19 cellular contexts compared by ENCODE assay signal in genomic region chr6:36563928-36564284, GRCh38.
"Had no signal": no experiment of that assay in that cellular context is flagged by ENCODE, and none has a peak within 500 bp of the region (broad histone marks: within the 10 kb centered on the region; RNA-seq: fewer than 3 reads in every experiment).

No MANE protein-coding gene starts in this region.

- H3K36me3 ChIP-seq: ascending aorta had no signal

- H3K27me3 Mint-ChIP-seq: activated CD4-positive, alpha-beta memory T cell treated with anti-CD3 and anti-CD28 coated beads for 36 hours; activated naive CD4-positive, alpha-beta T cell treated with anti-CD3 and anti-CD28 coated beads, Interleukin-2, amount 50 U/mL, for 24 hours had no signal

- DNase-seq: activated CD4-positive, alpha-beta memory T cell treated with anti-CD3 and anti-CD28 coated beads for 36 hours; activated CD4-positive, alpha-beta T cell treated with anti-CD3 and anti-CD28 coated beads, Interleukin-2, amount 10 ng/mL, durations not matched to agents 7 days and 5 days; activated CD4-positive, CD25-positive, alpha-beta regulatory T cell; activated CD8-positive, alpha-beta memory T cell treated with anti-CD3 and anti-CD28 coated beads for 24 hours; activated effector memory CD4-positive, alpha-beta T cell treated with Interleukin-2 at 50 U/mL for 16 hours; activated naive CD4-positive, alpha-beta T cell; body of pancreas; central memory CD4-positive, alpha-beta T cell; NCI-H1048; NCI-H2029; NCI-H2107; NCI-H226; NCI-H526 treated with DMSO at 0.1 percent for 48 hours; RPMI8226; SK-N-SH; T-helper 1 cell had no signal

- H3K9me3 Mint-ChIP-seq: activated CD4-positive, alpha-beta memory T cell treated with anti-CD3 and anti-CD28 coated beads for 36 hours; activated CD4-positive, alpha-beta T cell treated with anti-CD3 and anti-CD28 coated beads, Interleukin-2, amount 10 ng/mL, durations not matched to agents 7 days and 5 days; activated naive CD4-positive, alpha-beta T cell treated with anti-CD3 and anti-CD28 coated beads, Interleukin-2, amount 50 U/mL, for 24 hours had no signal

- H3K9me2 ChIP-seq: SK-N-SH had no signal

- H3K4me1 Mint-ChIP-seq: activated CD4-positive, alpha-beta T cell treated with anti-CD3 and anti-CD28 coated beads, Interleukin-2, amount 10 ng/mL, durations not matched to agents 7 days and 5 days; activated naive CD4-positive, alpha-beta T cell treated with anti-CD3 and anti-CD28 coated beads, Interleukin-2, amount 50 U/mL, for 24 hours had no signal

- H3K4me3 ChIP-seq: ascending aorta, body of pancreas had no signal

- H3K9me3 ChIP-seq: ascending aorta, body of pancreas, SK-N-SH had no signal

- H3K4me1 ChIP-seq: ascending aorta, body of pancreas had no signal

- H3K27me3 ChIP-seq: ascending aorta, body of pancreas had no signal

- H3K4me2 ChIP-seq: SK-N-SH had no signal

- H3K4me3 Mint-ChIP-seq: activated CD4-positive, alpha-beta memory T cell treated with anti-CD3 and anti-CD28 coated beads for 36 hours; activated CD4-positive, alpha-beta T cell treated with anti-CD3 and anti-CD28 coated beads, Interleukin-2, amount 10 ng/mL, durations not matched to agents 7 days and 5 days; activated naive CD4-positive, alpha-beta T cell treated with anti-CD3 and anti-CD28 coated beads, Interleukin-2, amount 50 U/mL, for 24 hours had no signal

- H3K9ac ChIP-seq: SK-N-SH had no signal

- H3K27ac Mint-ChIP-seq: activated CD4-positive, alpha-beta memory T cell treated with anti-CD3 and anti-CD28 coated beads for 36 hours; activated CD4-positive, alpha-beta T cell treated with anti-CD3 and anti-CD28 coated beads, Interleukin-2, amount 10 ng/mL, durations not matched to agents 7 days and 5 days; activated naive CD4-positive, alpha-beta T cell treated with anti-CD3 and anti-CD28 coated beads, Interleukin-2, amount 50 U/mL, for 24 hours had no signal

- H3K36me3 Mint-ChIP-seq: activated CD4-positive, alpha-beta memory T cell treated with anti-CD3 and anti-CD28 coated beads for 36 hours; activated naive CD4-positive, alpha-beta T cell treated with anti-CD3 and anti-CD28 coated beads, Interleukin-2, amount 50 U/mL, for 24 hours had no signal

- H3K27ac ChIP-seq: ascending aorta, body of pancreas, VCaP had no signal
